8 cellular contexts compared by ENCODE assay signal in the genomic region with DNA sequence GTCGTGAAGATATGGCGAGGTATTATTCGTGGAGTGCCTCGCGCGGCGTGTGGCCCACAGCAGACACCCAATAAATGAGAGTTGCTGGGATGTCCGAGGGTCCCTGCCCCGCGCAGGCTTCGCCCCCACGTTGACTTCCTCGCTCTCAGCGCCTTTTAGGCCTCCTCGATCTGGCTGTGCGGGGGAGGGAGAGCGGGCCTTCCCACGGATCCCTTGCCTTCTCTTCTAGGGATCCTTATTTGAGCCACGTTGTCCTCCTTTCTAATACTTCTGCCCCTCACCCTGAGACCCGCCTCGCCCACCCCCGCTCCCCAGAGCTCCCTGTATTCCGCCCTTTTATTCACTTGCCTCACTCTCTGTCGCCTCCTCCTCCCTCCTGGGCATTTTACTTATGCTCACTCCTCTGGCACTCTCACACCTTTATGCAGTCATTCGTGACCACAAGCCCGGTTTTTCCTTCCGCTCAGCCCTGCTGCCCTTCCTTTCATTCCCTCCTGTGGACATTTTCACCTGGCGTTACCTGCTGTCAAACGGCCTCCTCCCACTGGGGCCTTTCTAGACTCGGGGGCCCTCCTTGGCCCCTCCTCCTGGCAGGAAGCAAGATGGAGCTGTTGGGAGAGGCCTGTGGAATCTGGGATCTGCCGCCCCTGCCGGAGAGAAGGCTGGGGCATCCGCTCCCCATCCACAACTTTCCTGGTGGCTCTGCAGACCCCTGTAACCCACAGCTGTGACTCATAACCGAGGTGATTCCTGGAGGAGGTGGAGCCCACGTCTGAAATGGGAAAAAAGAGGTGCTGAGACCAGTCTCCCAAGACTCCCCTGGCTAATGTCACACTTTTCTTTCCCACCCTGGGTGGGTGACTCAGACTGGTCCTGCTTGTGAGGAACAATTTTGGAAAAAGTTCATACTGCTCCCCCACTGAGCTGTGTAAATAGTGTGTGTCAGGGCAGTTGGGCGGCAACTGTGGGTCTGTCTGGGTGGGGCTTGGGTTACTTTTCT. TPM values are rescaled to one million over a fixed set of nuclear protein-coding genes. Genes with fewer than 3 reads are reported as not detected.
A peak's percentile ranks its signal among the peaks of the same experiment; 100 is the strongest.
DNase-seq lines count a peak whose midpoint lies in the region; ATAC-seq and TF ChIP-seq lines count a peak whose summit lies in the region.

No MANE protein-coding gene starts in this region.

- H3K9me3 ChIP-seq in neural cell (ENCODE audit: low read length), result no peaks in the 10 kb centered on the region

- ATAC-seq in foreskin keratinocyte (peak; percentile 44), GM21786 (IDR thresholded peaks at IDR 0.05; ENCODE audit: unreplicated experiment) (no peak)

- no peaks in the 10 kb centered on the region for H3K9me2 ChIP-seq in neural cell (ENCODE audit: insufficient read depth, low read length)

- peak; percentile 35 for TF ChIP-seq RAD21 in neural cell (conservative IDR thresholded peaks at IDR 0.05)

- H3K27me3 ChIP-seq in foreskin keratinocyte (no peaks in the 10 kb centered on the region), neural cell (ENCODE audit: insufficient read depth, low read depth, low read length) (no peaks in the 10 kb centered on the region)

- peak overlapping the region; percentile 94 for H3K9ac ChIP-seq in neural cell (ENCODE audit: low read length)

- TF ChIP-seq CTCF in foreskin keratinocyte (conservative IDR thresholded peaks at IDR 0.05) (peak; percentile 59), neural cell (IDR thresholded peaks at IDR 0.05; ENCODE audit: poor library complexity, severe bottlenecking) (peak; percentile 71)

- peak overlapping the region; percentile 87 for H3K4me2 ChIP-seq in neural cell (ENCODE audit: low read length)

- no peaks in the 10 kb centered on the region for H3K36me3 ChIP-seq in neural cell (ENCODE audit: insufficient read depth, low read length)

- H3K27ac ChIP-seq in foreskin keratinocyte (peak overlapping the region; percentile 63), neural cell (ENCODE audit: low read length) (peak overlapping the region; percentile 92)

- peaks cover 24% of the 10 kb centered on the region for H3K79me2 ChIP-seq in neural cell (replicated peaks; ENCODE audit: insufficient read depth, low read length)

- peak; percentile 3 to 24 for DNase-seq in NCI-H524 (lab: John Stamatoyannopoulos, UW)
- no peak for DNase-seq in NCI-H524 treated with DMSO at 0.1 percent for 48 hours (lab: John Stamatoyannopoulos, UW)
- DNase-seq in NCI-H2107 treated with DMSO at 0.1 percent for 48 hours (lab: John Stamatoyannopoulos, UW; ENCODE audit: unreplicated experiment), result peak; percentile 19
- peak; percentile 15 for DNase-seq in activated gamma-delta T cell treated with anti-CD3 and anti-CD28 coated beads, Interleukin-2, amount 50 U/mL, for 16 hours (ENCODE audit: low read depth)
- DNase-seq in foreskin keratinocyte, result peak; percentile 60 to 75
- no peak for DNase-seq in NOMO-1 treated with dmso at 0.1 percent for 144 hours (lab: John Stamatoyannopoulos, UW; ENCODE audit: unreplicated experiment)

- TF ChIP-seq EP300 in neural cell (conservative IDR thresholded peaks at IDR 0.05; ENCODE audit: poor library complexity, severe bottlenecking), result no peak

- H3F3A ChIP-seq in neural cell (ENCODE audit: insufficient read depth, low read length, poor library complexity, severe bottlenecking), result no peaks in the 10 kb centered on the region

- no peaks in the 10 kb centered on the region for H4K20me1 ChIP-seq in neural cell (ENCODE audit: insufficient read depth)

- H2AFZ ChIP-seq in neural cell (ENCODE audit: low read depth, low read length), result peak overlapping the region; percentile 54

- peaks cover 3% of the 10 kb centered on the region for H3K4me1 ChIP-seq in foreskin keratinocyte

- peak overlapping the region; percentile 92 for H3K4me3 ChIP-seq in neural cell (ENCODE audit: low read length)

TF ChIP-seq in neural cell, 6 proteins besides CTCF, POLR2A, EP300 and RAD21:
- peak; percentile 41 for TF ChIP-seq SMC3 (conservative IDR thresholded peaks at IDR 0.05; ENCODE audit: poor library complexity)
- TF ChIP-seq, protein P1, sequence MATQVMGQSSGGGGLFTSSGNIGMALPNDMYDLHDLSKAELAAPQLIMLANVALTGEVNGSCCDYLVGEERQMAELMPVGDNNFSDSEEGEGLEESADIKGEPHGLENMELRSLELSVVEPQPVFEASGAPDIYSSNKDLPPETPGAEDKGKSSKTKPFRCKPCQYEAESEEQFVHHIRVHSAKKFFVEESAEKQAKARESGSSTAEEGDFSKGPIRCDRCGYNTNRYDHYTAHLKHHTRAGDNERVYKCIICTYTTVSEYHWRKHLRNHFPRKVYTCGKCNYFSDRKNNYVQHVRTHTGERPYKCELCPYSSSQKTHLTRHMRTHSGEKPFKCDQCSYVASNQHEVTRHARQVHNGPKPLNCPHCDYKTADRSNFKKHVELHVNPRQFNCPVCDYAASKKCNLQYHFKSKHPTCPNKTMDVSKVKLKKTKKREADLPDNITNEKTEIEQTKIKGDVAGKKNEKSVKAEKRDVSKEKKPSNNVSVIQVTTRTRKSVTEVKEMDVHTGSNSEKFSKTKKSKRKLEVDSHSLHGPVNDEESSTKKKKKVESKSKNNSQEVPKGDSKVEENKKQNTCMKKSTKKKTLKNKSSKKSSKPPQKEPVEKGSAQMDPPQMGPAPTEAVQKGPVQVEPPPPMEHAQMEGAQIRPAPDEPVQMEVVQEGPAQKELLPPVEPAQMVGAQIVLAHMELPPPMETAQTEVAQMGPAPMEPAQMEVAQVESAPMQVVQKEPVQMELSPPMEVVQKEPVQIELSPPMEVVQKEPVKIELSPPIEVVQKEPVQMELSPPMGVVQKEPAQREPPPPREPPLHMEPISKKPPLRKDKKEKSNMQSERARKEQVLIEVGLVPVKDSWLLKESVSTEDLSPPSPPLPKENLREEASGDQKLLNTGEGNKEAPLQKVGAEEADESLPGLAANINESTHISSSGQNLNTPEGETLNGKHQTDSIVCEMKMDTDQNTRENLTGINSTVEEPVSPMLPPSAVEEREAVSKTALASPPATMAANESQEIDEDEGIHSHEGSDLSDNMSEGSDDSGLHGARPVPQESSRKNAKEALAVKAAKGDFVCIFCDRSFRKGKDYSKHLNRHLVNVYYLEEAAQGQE (IDR thresholded peaks at IDR 0.05; ENCODE audit: borderline replicate concordance), result peak; percentile 89
- no peak for TF ChIP-seq TAF1 (IDR thresholded peaks at IDR 0.05; ENCODE audit: low read depth)
- TF ChIP-seq MXI1 (conservative IDR thresholded peaks at IDR 0.05; ENCODE audit: poor library complexity, severe bottlenecking), result no peak
- peak; percentile 50 for TF ChIP-seq POLR2AphosphoS5 (IDR thresholded peaks at IDR 0.05)
- no peak for TF ChIP-seq EZH2 (IDR thresholded peaks at IDR 0.05; ENCODE audit: borderline replicate concordance, insufficient read depth, low read length, poor library complexity, severe bottlenecking)

RNA-seq across cellular contexts. Expression of a gene that starts 1.0 kb away (rescaled TPM):
- 119 and 120 TPM in 2 replicates for total RNA-seq in foreskin keratinocyte
- polyA plus RNA-seq in foreskin keratinocyte (31.8 and 38.5 TPM in 2 replicates), neural cell (11.2 and 17.8 TPM in 2 replicates)
- 23.0 and 25.6 TPM in 2 replicates for polyA minus RNA-seq in neural cell

Comparison
In these comparisons a context has a peak if more than half of its experiments do, and no peak if none do; other contexts are left out.
1. DNase-seq: peak in NCI-H524 (2 of 2), NCI-H2107 treated with DMSO at 0.1 percent for 48 hours (single experiment), activated gamma-delta T cell treated with anti-CD3 and anti-CD28 coated beads, Interleukin-2, amount 50 U/mL, for 16 hours (single experiment) and foreskin keratinocyte (2 of 2); none in NCI-H524 treated with DMSO at 0.1 percent for 48 hours (single experiment) and NOMO-1 treated with dmso at 0.1 percent for 144 hours (single experiment).